24 cellular contexts compared by ENCODE assay signal in genomic region chr2:100664021-100664755, GRCh38.
DNase-seq lines count a peak whose midpoint lies in the region; ATAC-seq and TF ChIP-seq lines count a peak whose summit lies in the region.
"Had no signal": no experiment of that assay in that cellular context is flagged by ENCODE, and none has a peak within 500 bp of the region (broad histone marks: within the 10 kb centered on the region; RNA-seq: fewer than 3 reads in every experiment).

No MANE protein-coding gene starts in this region.

- no peak for TF ChIP-seq POLR2A in heart left ventricle (IDR thresholded peaks at IDR 0.05)

- intact Hi-C loops in heart left ventricle (cut with DNase I), result no loop called here

- H3K27me3 ChIP-seq in heart left ventricle, result no peaks in the 10 kb centered on the region
- H3K27me3 ChIP-seq: BLaER1 treated with 17β-estradiol and CSF1 and Interleukin-3, amounts not matched to agents 10 nM and 100 nM had no signal

- no peaks in the 10 kb centered on the region for H3K9me3 Mint-ChIP-seq in osteocyte (ENCODE audit: unreplicated experiment)
- no peaks in the 10 kb centered on the region for H3K9me3 Mint-ChIP-seq in activated naive CD8-positive, alpha-beta T cell treated with anti-CD3 and anti-CD28 coated beads, Interleukin-2, amount 50 U/mL, for 24 hours
- H3K9me3 Mint-ChIP-seq: CD4-positive, alpha-beta T cell; CD8-positive, alpha-beta T cell had no signal

- TF ChIP-seq CTCF in osteocyte (IDR thresholded peaks at IDR 0.05) (no peak), heart left ventricle (IDR thresholded peaks at IDR 0.05) (no peak)

- no peak overlapping the region for H3K4me3 Mint-ChIP-seq in osteocyte (ENCODE audit: unreplicated experiment)
- no peak overlapping the region for H3K4me3 Mint-ChIP-seq in activated naive CD8-positive, alpha-beta T cell treated with anti-CD3 and anti-CD28 coated beads, Interleukin-2, amount 50 U/mL, for 24 hours
- H3K4me3 Mint-ChIP-seq: B cell; CD4-positive, alpha-beta T cell; CD8-positive, alpha-beta T cell had no signal

- WGBS in heart left ventricle, 4 donors, result 89 to 94% (median 91%) methylated on average over 22 to 23 of the region's 23 CpGs

- ATAC-seq in activated naive CD8-positive, alpha-beta T cell treated with anti-CD3 and anti-CD28 coated beads, Interleukin-2, amount 50 U/mL, for 24 hours, result no peak
- no peak for ATAC-seq in heart left ventricle
- ATAC-seq: A549; CD8-positive, alpha-beta T cell; GM12878 had no signal

- no peaks in the 10 kb centered on the region for H3K36me3 Mint-ChIP-seq in osteocyte (ENCODE audit: unreplicated experiment)
- no peaks in the 10 kb centered on the region for H3K36me3 Mint-ChIP-seq in activated naive CD8-positive, alpha-beta T cell treated with anti-CD3 and anti-CD28 coated beads, Interleukin-2, amount 50 U/mL, for 24 hours (ENCODE audit: low read depth)
- H3K36me3 Mint-ChIP-seq: CD8-positive, alpha-beta T cell had no signal

- DNase-seq in activated CD8-positive, alpha-beta memory T cell treated with anti-CD3 and anti-CD28 coated beads for 24 hours, result peak; percentile 44
- DNase-seq in activated CD8-positive, alpha-beta memory T cell treated with anti-CD3 and anti-CD28 coated beads, Interleukin-2, amount 50 U/mL, for 4 hours, result no peak
- peak; percentile 19 for DNase-seq in islet precursor cell
- peak; percentile 69 for DNase-seq in osteocyte (ENCODE audit: extremely low spot score, unreplicated experiment)
- DNase-seq in activated naive CD8-positive, alpha-beta T cell treated with anti-CD3 and anti-CD28 coated beads, Interleukin-2, amount 50 U/mL, for 24 hours, result no peak
- DNase-seq in DMS 273 treated with DMSO at 0.1 percent for 48 hours (lab: John Stamatoyannopoulos, UW), result no peak
- no peak for DNase-seq in heart left ventricle
- DNase-seq: AML-193; Caco-2; Calu3; CD4-positive, alpha-beta T cell; CD8-positive, alpha-beta T cell; DMS153; DMS53; DMS79; DND-41; EL; GDM1 had no signal

- H3K4me1 Mint-ChIP-seq in osteocyte (ENCODE audit: unreplicated experiment), result no peaks in the 10 kb centered on the region
- peaks cover 2% of the 10 kb centered on the region for H3K4me1 Mint-ChIP-seq in activated naive CD8-positive, alpha-beta T cell treated with anti-CD3 and anti-CD28 coated beads, Interleukin-2, amount 50 U/mL, for 24 hours
- H3K4me1 Mint-ChIP-seq: B cell had no signal

- no peak overlapping the region for H3K27ac ChIP-seq in heart left ventricle
- H3K27ac ChIP-seq: 22Rv1; A549; BLaER1 treated with 17β-estradiol and CSF1 and Interleukin-3, amounts not matched to agents 10 nM and 100 nM; C4-2B had no signal

- H3K27me3 Mint-ChIP-seq in osteocyte (ENCODE audit: unreplicated experiment), result peaks cover 49% of the 10 kb centered on the region
- peaks cover 6% of the 10 kb centered on the region for H3K27me3 Mint-ChIP-seq in activated naive CD8-positive, alpha-beta T cell treated with anti-CD3 and anti-CD28 coated beads, Interleukin-2, amount 50 U/mL, for 24 hours
- H3K27me3 Mint-ChIP-seq: CD4-positive, alpha-beta T cell had no signal

- no peaks in the 10 kb centered on the region for H3K9me3 ChIP-seq in heart left ventricle
- H3K9me3 ChIP-seq: A549; BLaER1 treated with 17β-estradiol and CSF1 and Interleukin-3, amounts not matched to agents 10 nM and 100 nM; Caco-2 had no signal

- no peak overlapping the region for H3K4me3 ChIP-seq in heart left ventricle
- H3K4me3 ChIP-seq: A549; BLaER1 treated with 17β-estradiol and CSF1 and Interleukin-3, amounts not matched to agents 10 nM and 100 nM; GM12878 had no signal

- no peaks in the 10 kb centered on the region for H3K36me3 ChIP-seq in heart left ventricle
- H3K36me3 ChIP-seq: BLaER1 treated with 17β-estradiol and CSF1 and Interleukin-3, amounts not matched to agents 10 nM and 100 nM had no signal

- no peak overlapping the region for H3K27ac Mint-ChIP-seq in osteocyte (ENCODE audit: unreplicated experiment)
- H3K27ac Mint-ChIP-seq in activated naive CD8-positive, alpha-beta T cell treated with anti-CD3 and anti-CD28 coated beads, Interleukin-2, amount 50 U/mL, for 24 hours, result no peak overlapping the region
- H3K27ac Mint-ChIP-seq: B cell; CD4-positive, alpha-beta T cell; CD8-positive, alpha-beta T cell had no signal

- no peaks in the 10 kb centered on the region for H3K4me1 ChIP-seq in heart left ventricle
- H3K4me1 ChIP-seq: A549; BLaER1 treated with 17β-estradiol and CSF1 and Interleukin-3, amounts not matched to agents 10 nM and 100 nM; Caco-2 had no signal

Comparison
In these comparisons a context has a peak if more than half of its experiments do, and no peak if none do; other contexts are left out.
1. DNase-seq: peak in activated CD8-positive, alpha-beta memory T cell treated with anti-CD3 and anti-CD28 coated beads for 24 hours (single experiment), islet precursor cell (single experiment) and osteocyte (single experiment); none in activated CD8-positive, alpha-beta memory T cell treated with anti-CD3 and anti-CD28 coated beads, Interleukin-2, amount 50 U/mL, for 4 hours (single experiment), activated naive CD8-positive, alpha-beta T cell treated with anti-CD3 and anti-CD28 coated beads, Interleukin-2, amount 50 U/mL, for 24 hours (single experiment), DMS 273 treated with DMSO at 0.1 percent for 48 hours (single experiment) and heart left ventricle (0 of 5).